In genomic region chr7:76293407-76293901, GRCh38 we compare ENCODE assay signal across 12 cellular contexts. TPM values are rescaled to one million over a fixed set of nuclear protein-coding genes. Genes with fewer than 3 reads are reported as not detected.
DNase-seq lines count a peak whose midpoint lies in the region; ATAC-seq, FAIRE-seq and TF ChIP-seq lines count a peak whose summit lies in the region.
"Had no signal": no experiment of that assay in that cellular context is flagged by ENCODE, and none has a peak within 500 bp of the region (broad histone marks: within the 10 kb centered on the region; RNA-seq: fewer than 3 reads in every experiment).

No MANE protein-coding gene starts in this region.

- H3K27ac Mint-ChIP-seq in Calu3 (ENCODE audit: unreplicated experiment), result peak overlapping the region; percentile 22
- H3K27ac Mint-ChIP-seq: activated naive CD4-positive, alpha-beta T cell treated with anti-CD3 and anti-CD28 coated beads, Interleukin-2, amount 10 ng/mL, durations not matched to agents 7 days and 5 days had no signal

- peaks cover 29% of the 10 kb centered on the region for H3K36me3 Mint-ChIP-seq in Calu3 (ENCODE audit: insufficient read depth, unreplicated experiment)
- H3K36me3 Mint-ChIP-seq: activated naive CD4-positive, alpha-beta T cell treated with anti-CD3 and anti-CD28 coated beads, Interleukin-2, amount 10 ng/mL, durations not matched to agents 7 days and 5 days had no signal

- H3K4me3 ChIP-seq in kidney (ENCODE audit: low read length in 2 of 2) (no peak overlapping the region), skin epidermis (no peak overlapping the region)

- no peaks in the 10 kb centered on the region for H3K27me3 Mint-ChIP-seq in Calu3 (ENCODE audit: unreplicated experiment)

- no peaks in the 10 kb centered on the region for H3K9me3 Mint-ChIP-seq in Calu3 (ENCODE audit: low read depth, unreplicated experiment)
- H3K9me3 Mint-ChIP-seq: activated naive CD4-positive, alpha-beta T cell treated with anti-CD3 and anti-CD28 coated beads, Interleukin-2, amount 10 ng/mL, durations not matched to agents 7 days and 5 days had no signal

- no peak for ATAC-seq in HG02678 (IDR thresholded peaks at IDR 0.05; ENCODE audit: unreplicated experiment)

- intact Hi-C loops in Calu3 (cut with micrococcal nuclease; ENCODE audit: unreplicated experiment) (no loop called here), kidney (cut with DNase I) (no loop called here)

- H3K9me3 ChIP-seq in kidney (ENCODE audit: control insufficient read depth in 1 of 2, low read length in 2 of 2), result no peaks in the 10 kb centered on the region

- peaks cover 7 to 24% of the 10 kb centered on the region in 2 donors for H3K4me1 ChIP-seq in kidney (ENCODE audit: control insufficient read depth in 1 of 2, insufficient read depth in 1 of 2, low read depth in 1 of 2, low read length in 2 of 2)

- no peak for DNase-seq in Calu3
- DNase-seq in amniotic epithelial cell (ENCODE audit: low read depth), result peak; percentile 79
- no peak for DNase-seq in kidney
- DNase-seq in Kasumi-1 (lab: John Stamatoyannopoulos, UW), result no peak
- no peak for DNase-seq in activated effector memory CD4-positive, alpha-beta T cell treated with Interleukin-2 at 50 U/mL for 16 hours
- DNase-seq in GM03348 (ENCODE audit: low spot score), result no peak
- DNase-seq: activated CD4-positive, alpha-beta T cell treated with anti-CD3 and anti-CD28 coated beads for 4 hours; activated naive CD4-positive, alpha-beta T cell treated with anti-CD3 and anti-CD28 coated beads, Interleukin-2, amount 10 ng/mL, durations not matched to agents 7 days and 5 days; SHP77 had no signal

- no TSS peak for BruUV-seq in Calu3 (replicated peaks; lab: Mats Ljungman, UMichigan)

- H3K4me3 Mint-ChIP-seq in Calu3 (ENCODE audit: low read depth, unreplicated experiment), result no peak overlapping the region
- H3K4me3 Mint-ChIP-seq: activated naive CD4-positive, alpha-beta T cell treated with anti-CD3 and anti-CD28 coated beads, Interleukin-2, amount 10 ng/mL, durations not matched to agents 7 days and 5 days had no signal

- H3K4me1 Mint-ChIP-seq in Calu3 (ENCODE audit: low read depth, unreplicated experiment), result peaks cover 29% of the 10 kb centered on the region

- CTCF ChIA-PET in Calu3 (lab: Charles Lee), result no interaction called here

- H3K27ac ChIP-seq in kidney (ENCODE audit: low read depth in 2 of 2, low read length in 2 of 2) (peak overlapping the region; percentile 97 to 100), skin epidermis (peak overlapping the region in 20 of 21 experiments; percentile 78 to 97 (median 89))

- TF ChIP-seq CTCF in Calu3 (IDR thresholded peaks at IDR 0.05; ENCODE audit: unreplicated experiment), result no peak
- TF ChIP-seq CTCF in kidney (IDR thresholded peaks at IDR 0.05; ENCODE audit: borderline replicate concordance, extremely low read depth, insufficient read depth), result no peak

- FAIRE-seq in kidney (lab: Jason Lieb, UNC), result no peak
- FAIRE-seq: GM12892 had no signal

- no peaks in the 10 kb centered on the region for H3K36me3 ChIP-seq in kidney (ENCODE audit: control insufficient read depth in 1 of 2, insufficient read depth in 2 of 2, low read length in 2 of 2)

- peak overlapping the region; percentile 34 to 82 for H3K9ac ChIP-seq in kidney (ENCODE audit: low read length in 2 of 2)

RNA-seq across cellular contexts. Expression of gene HSPB1, which starts 9.0 kb away (rescaled TPM):
- total RNA-seq in Calu3 (2022), result 72.7 and 135 TPM in 2 replicates
- 1,012 TPM for total RNA-seq in kidney
- 1,561 TPM for polyA plus RNA-seq in kidney (ENCODE audit: insufficient read depth, low read depth, low replicate concordance)
